13 cellular contexts compared by ENCODE assay signal in genomic region chr6:158573542-158573931, GRCh38.
"Had no signal": no experiment of that assay in that cellular context is flagged by ENCODE, and none has a peak within 500 bp of the region (broad histone marks: within the 10 kb centered on the region; RNA-seq: fewer than 3 reads in every experiment).

No MANE protein-coding gene starts in this region.

- H3K27me3 Mint-ChIP-seq: activated naive CD4-positive, alpha-beta T cell treated with anti-CD3 and anti-CD28 coated beads, Interleukin-2, amount 50 U/mL, for 24 hours had no signal

- H3K27me3 ChIP-seq: heart left ventricle, left lung, pancreas, tibial nerve had no signal

- H3K4me3 Mint-ChIP-seq: activated naive CD4-positive, alpha-beta T cell treated with anti-CD3 and anti-CD28 coated beads, Interleukin-2, amount 50 U/mL, for 24 hours had no signal

- H3K36me3 ChIP-seq: pancreas had no signal

- H3K27ac ChIP-seq: heart left ventricle, left lung, skin epidermis had no signal

- ATAC-seq: heart left ventricle, left lung, pancreas had no signal

- H3K4me3 ChIP-seq: heart left ventricle, left lung, pancreas, skin epidermis, tibial nerve had no signal

- FAIRE-seq: endothelial cell of umbilical vein, pancreas had no signal

- H3K9me3 Mint-ChIP-seq: activated naive CD4-positive, alpha-beta T cell treated with anti-CD3 and anti-CD28 coated beads, Interleukin-2, amount 50 U/mL, for 24 hours had no signal

- H3K9me3 ChIP-seq: left lung, pancreas had no signal

- DNase-seq: activated CD4-positive, alpha-beta T cell treated with anti-CD3 and anti-CD28 coated beads for 4 hours; activated effector memory CD4-positive, alpha-beta T cell treated with Interleukin-2 at 50 U/mL for 16 hours; foreskin melanocyte; heart left ventricle; islet precursor cell; retina; stimulated activated CD4-positive, alpha-beta T cell treated with anti-CD3 and anti-CD28 coated beads, Interleukin-4, amount 100 ng/mL, for 4 hours had no signal

- H3K27ac Mint-ChIP-seq: activated naive CD4-positive, alpha-beta T cell treated with anti-CD3 and anti-CD28 coated beads, Interleukin-2, amount 50 U/mL, for 24 hours had no signal

- H3K4me1 ChIP-seq: tibial nerve had no signal
